15 cellular contexts compared by ENCODE assay signal in the genomic region with DNA sequence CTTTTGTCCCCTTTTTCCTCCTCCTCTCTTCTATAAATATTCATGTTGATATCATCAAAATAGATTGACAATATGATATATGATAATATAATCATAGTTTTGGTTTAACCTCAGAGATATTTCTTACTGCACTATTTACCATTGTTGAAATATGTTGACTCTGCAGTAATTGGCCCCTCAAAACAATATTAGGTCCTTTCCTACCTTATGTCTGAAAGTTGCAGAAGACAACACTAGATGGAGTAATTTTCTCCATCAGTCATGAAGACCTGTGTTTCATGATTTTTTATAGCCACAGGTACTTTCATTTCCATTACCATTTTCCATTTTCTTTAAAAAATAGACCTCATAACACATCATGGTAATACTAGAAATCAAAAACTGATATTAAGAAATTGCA.
"Had no signal": no experiment of that assay in that cellular context is flagged by ENCODE, and none has a peak within 500 bp of the region (broad histone marks: within the 10 kb centered on the region; RNA-seq: fewer than 3 reads in every experiment).

No MANE protein-coding gene starts in this region.

- DNase-seq: activated CD4-positive, alpha-beta T cell treated with anti-CD3 and anti-CD28 coated beads, Interleukin-2, amount 50 U/mL, for 1 hour; dermis blood vessel endothelial cell; head of caudate nucleus; left cardiac atrium; mammary epithelial cell; mucosa of descending colon; naive thymus-derived CD8-positive, alpha-beta T cell; spleen; stimulated activated CD4-positive, alpha-beta T cell treated with anti-CD3 and anti-CD28 coated beads, Interleukin-1b, Interleukin-23, amount 100 ng/mL, for 48 hours; transverse colon had no signal

- H3K27ac Mint-ChIP-seq: activated naive CD4-positive, alpha-beta T cell treated with anti-CD3 and anti-CD28 coated beads, Interleukin-2, amount 50 U/mL, for 24 hours; naive thymus-derived CD8-positive, alpha-beta T cell; stimulated activated memory B cell treated with anti-CD40 and anti-IgM and Interleukin-4, amounts not matched to agents 10 μg/mL and 1 μg/mL and 100 μg/mL, for 72 hours; T-helper 2 cell treated with Interferon-gamma antibody and Interleukin-4, amounts not matched to agents 5 μg/mL and 100 μg/mL, for 36 hours had no signal

- H3K4me3 Mint-ChIP-seq: activated naive CD4-positive, alpha-beta T cell treated with anti-CD3 and anti-CD28 coated beads, Interleukin-2, amount 50 U/mL, for 24 hours; naive thymus-derived CD8-positive, alpha-beta T cell; stimulated activated memory B cell treated with anti-CD40 and anti-IgM and Interleukin-4, amounts not matched to agents 10 μg/mL and 1 μg/mL and 100 μg/mL, for 72 hours; T-helper 2 cell treated with Interferon-gamma antibody and Interleukin-4, amounts not matched to agents 5 μg/mL and 100 μg/mL, for 36 hours had no signal

- H3K36me3 ChIP-seq: esophagus muscularis mucosa, spleen, transverse colon had no signal

- H3K36me3 Mint-ChIP-seq: activated naive CD4-positive, alpha-beta T cell treated with anti-CD3 and anti-CD28 coated beads, Interleukin-2, amount 50 U/mL, for 24 hours; naive thymus-derived CD8-positive, alpha-beta T cell; stimulated activated memory B cell treated with anti-CD40 and anti-IgM and Interleukin-4, amounts not matched to agents 10 μg/mL and 1 μg/mL and 100 μg/mL, for 72 hours had no signal

- H3K4me1 Mint-ChIP-seq: activated naive CD4-positive, alpha-beta T cell treated with anti-CD3 and anti-CD28 coated beads, Interleukin-2, amount 50 U/mL, for 24 hours; naive thymus-derived CD8-positive, alpha-beta T cell; stimulated activated memory B cell treated with anti-CD40 and anti-IgM and Interleukin-4, amounts not matched to agents 10 μg/mL and 1 μg/mL and 100 μg/mL, for 72 hours had no signal

- ATAC-seq: left cardiac atrium; mucosa of descending colon; naive thymus-derived CD8-positive, alpha-beta T cell; sciatic nerve; stimulated activated memory B cell treated with anti-CD40 and anti-IgM and Interleukin-4, amounts not matched to agents 10 μg/mL and 1 μg/mL and 100 μg/mL, for 72 hours had no signal

- H3K27ac ChIP-seq: esophagus muscularis mucosa, spleen, transverse colon had no signal

- H3K27me3 ChIP-seq: esophagus muscularis mucosa, spleen, transverse colon had no signal

- H3K9me3 ChIP-seq: esophagus muscularis mucosa, mucosa of descending colon, spleen, transverse colon had no signal

- H3K4me3 ChIP-seq: esophagus muscularis mucosa, mucosa of descending colon, spleen, transverse colon had no signal

- H3K9me3 Mint-ChIP-seq: activated naive CD4-positive, alpha-beta T cell treated with anti-CD3 and anti-CD28 coated beads, Interleukin-2, amount 50 U/mL, for 24 hours had no signal

- H3K27me3 Mint-ChIP-seq: activated naive CD4-positive, alpha-beta T cell treated with anti-CD3 and anti-CD28 coated beads, Interleukin-2, amount 50 U/mL, for 24 hours; naive thymus-derived CD8-positive, alpha-beta T cell; stimulated activated memory B cell treated with anti-CD40 and anti-IgM and Interleukin-4, amounts not matched to agents 10 μg/mL and 1 μg/mL and 100 μg/mL, for 72 hours had no signal

- H3K4me1 ChIP-seq: esophagus muscularis mucosa, spleen, transverse colon had no signal
